17 cellular contexts compared by ENCODE assay signal in the genomic region with DNA sequence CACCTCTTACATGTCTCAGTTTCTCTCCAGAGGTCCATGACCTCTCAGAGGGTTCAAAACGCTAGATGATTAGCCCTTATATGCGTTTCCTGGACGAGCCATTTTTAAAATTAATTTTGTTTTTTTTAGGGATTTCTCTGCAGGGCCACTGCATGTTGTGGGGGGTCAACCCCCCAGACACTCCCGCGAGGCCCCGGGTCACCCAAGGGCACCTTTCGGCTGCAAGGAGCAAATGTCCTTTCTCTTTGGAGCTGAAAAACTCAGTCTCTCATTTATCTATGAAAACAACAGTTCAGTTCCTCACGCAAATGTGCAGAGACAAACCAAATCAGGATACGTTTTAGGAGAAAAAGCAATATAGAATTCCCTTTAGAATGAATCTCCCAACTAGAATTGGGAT.
"Had no signal": no experiment of that assay in that cellular context is flagged by ENCODE, and none has a peak within 500 bp of the region (broad histone marks: within the 10 kb centered on the region; RNA-seq: fewer than 3 reads in every experiment).

No MANE protein-coding gene starts in this region.

- H3K27ac ChIP-seq: neural progenitor cell, neutrophil, ovary, pancreas, parathyroid adenoma, prostate gland, psoas muscle, right atrium auricular region, right lobe of liver, sigmoid colon, skin epidermis, spleen had no signal

- ATAC-seq: naive thymus-derived CD8-positive, alpha-beta T cell; natural killer cell; natural killer cell treated with Interleukin-12 subunit alpha and Interleukin-12 subunit beta and Interleukin-15 and Interleukin-18, amount 100 ng/mL, for 72 hours; pancreas; psoas muscle; right cardiac atrium; right lobe of liver; sciatic nerve had no signal
